ENCODE assay signal across 16 cellular contexts in the genomic region with DNA sequence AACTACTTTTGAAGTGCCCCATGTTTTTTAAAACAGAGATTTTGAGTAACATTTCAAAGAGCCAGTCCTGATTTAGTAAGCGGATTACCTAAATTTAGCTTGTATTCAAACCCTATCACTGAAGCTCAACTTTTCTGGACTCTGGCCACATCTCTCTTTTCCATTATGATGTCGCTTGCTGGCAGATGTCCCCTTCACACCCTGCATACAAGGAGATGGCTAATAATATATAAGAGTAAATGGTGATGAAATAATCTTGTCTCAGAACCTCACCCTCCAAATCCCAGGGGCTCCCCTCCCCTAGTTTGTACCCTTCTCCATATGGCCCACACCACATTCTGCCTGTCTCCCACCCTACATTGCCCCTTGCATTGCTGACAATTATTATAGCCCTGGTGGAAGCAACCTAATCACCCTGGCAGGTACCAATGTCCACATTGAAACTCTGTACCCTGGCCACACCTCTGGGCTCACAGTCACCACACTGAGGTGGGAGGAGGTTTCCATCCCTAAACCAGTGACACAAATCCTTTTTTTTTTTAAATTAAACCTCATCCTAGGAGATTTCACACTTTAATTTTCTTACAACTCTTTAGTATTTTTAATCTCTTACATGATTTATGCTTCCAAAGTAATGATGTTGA.
DNase-seq lines count a peak whose midpoint lies in the region; ATAC-seq and TF ChIP-seq lines count a peak whose summit lies in the region.
"Had no signal": no experiment of that assay in that cellular context is flagged by ENCODE, and none has a peak within 500 bp of the region (broad histone marks: within the 10 kb centered on the region; RNA-seq: fewer than 3 reads in every experiment).

No MANE protein-coding gene starts in this region.

- no peak overlapping the region for H3K4me3 ChIP-seq in heart right ventricle
- no peak overlapping the region for H3K4me3 ChIP-seq in breast epithelium
- H3K4me3 ChIP-seq: BLaER1 had no signal

- H3K27ac Mint-ChIP-seq in T-helper 17 cell: no peak overlapping the region
- H3K27ac Mint-ChIP-seq: H9 had no signal

- WGBS in heart right ventricle, 2 donors: 16 to 25% methylated on average over 2 of the region's 2 CpGs

- intact Hi-C loops in heart right ventricle (cut with DNase I) (no loop called here), breast epithelium (cut with DNase I; ENCODE audit: low total_unique reads) (no loop called here)

- H3K36me3 Mint-ChIP-seq in T-helper 17 cell (ENCODE audit: low read depth): no peaks in the 10 kb centered on the region

- H3K27me3 ChIP-seq in heart right ventricle: peaks cover 0 to 14% (median 0%) of the 10 kb centered on the region in 7 donors
- H3K27me3 ChIP-seq in breast epithelium: peaks cover 0 to 20% of the 10 kb centered on the region in 2 donors
- H3K27me3 ChIP-seq: BLaER1 had no signal

- TF ChIP-seq CTCF in heart right ventricle (IDR thresholded peaks at IDR 0.05) (no peak), breast epithelium (IDR thresholded peaks at IDR 0.05) (no peak)

- peak; percentile 51 for DNase-seq in DMS 273 (lab: John Stamatoyannopoulos, UW; ENCODE audit: unreplicated experiment)
- no peak for DNase-seq in DMS 273 treated with DMSO at 0.1 percent for 48 hours (lab: John Stamatoyannopoulos, UW)
- DNase-seq in NCI-H446 treated with DMSO at 0.1 percent for 48 hours (lab: John Stamatoyannopoulos, UW): peak; percentile 9
- peak in 1 of 2 donors; percentile 68 for DNase-seq in heart right ventricle
- peak; percentile 71 for DNase-seq in myocyte (ENCODE audit: low read depth)
- DNase-seq in T-helper 17 cell: no peak
- no peak for DNase-seq in anterior cingulate cortex (lab: John Stamatoyannopoulos, UW)
- DNase-seq in breast epithelium (ENCODE audit: low spot score in 2 of 2): no peak
- DNase-seq: AML-193, DMS153, DMS79 treated with DMSO at 0.1 percent for 48 hours, EL, GOT3, H9 had no signal

- ATAC-seq in heart right ventricle (peak in 7 of 8 donors; percentile 20 to 94 (median 81)), T-helper 17 cell (no peak)

- H3K9me3 ChIP-seq in heart right ventricle: peaks cover 0 to 12% (median 7%) of the 10 kb centered on the region in 11 donors
- H3K9me3 ChIP-seq in T-helper 17 cell (ENCODE audit: control insufficient read depth, low read length, poor library complexity, severe bottlenecking): no peaks in the 10 kb centered on the region
- H3K9me3 ChIP-seq in breast epithelium: peaks cover 0 to 8% of the 10 kb centered on the region in 2 donors

- H3K4me1 Mint-ChIP-seq in T-helper 17 cell: no peaks in the 10 kb centered on the region
- H3K4me1 Mint-ChIP-seq: H9 had no signal

- peak overlapping the region in 4 of 10 donors; percentile 13 to 67 (median 42) for H3K27ac ChIP-seq in heart right ventricle
- H3K27ac ChIP-seq in breast epithelium: no peak overlapping the region
- H3K27ac ChIP-seq: 22Rv1, BLaER1 had no signal

- H3K36me3 ChIP-seq in heart right ventricle (no peaks in the 10 kb centered on the region), breast epithelium (no peaks in the 10 kb centered on the region)
- H3K36me3 ChIP-seq: BLaER1 had no signal

- peaks cover 5% of the 10 kb centered on the region for H3K27me3 Mint-ChIP-seq in T-helper 17 cell

- peaks cover 0 to 27% (median 6%) of the 10 kb centered on the region in 9 donors for H3K4me1 ChIP-seq in heart right ventricle
- H3K4me1 ChIP-seq in breast epithelium: no peaks in the 10 kb centered on the region
- H3K4me1 ChIP-seq: BLaER1 had no signal

- TF ChIP-seq POLR2A in breast epithelium (IDR thresholded peaks at IDR 0.05): no peak

- H3K4me3 Mint-ChIP-seq in T-helper 17 cell: no peak overlapping the region
- H3K4me3 Mint-ChIP-seq: H9 had no signal

Comparison
In these comparisons a context has a peak if more than half of its experiments do, and no peak if none do; other contexts are left out.
1. DNase-seq: peak in DMS 273 (single experiment), NCI-H446 treated with DMSO at 0.1 percent for 48 hours (single experiment) and myocyte (single experiment); none in DMS 273 treated with DMSO at 0.1 percent for 48 hours (single experiment), T-helper 17 cell (0 of 3), anterior cingulate cortex (0 of 58) and breast epithelium (0 of 2).